7 cellular contexts compared by ENCODE assay signal in genomic region chr17:47423406-47424295, GRCh38.
DNase-seq lines count a peak whose midpoint lies in the region; ATAC-seq, FAIRE-seq and TF ChIP-seq lines count a peak whose summit lies in the region.

No MANE protein-coding gene starts in this region.

- ATAC-seq in natural killer cell (peak in 2 of 3 donors; percentile 15 to 54), HG03565 (IDR thresholded peaks at IDR 0.05; ENCODE audit: unreplicated experiment) (no peak)

- H3K36me3 ChIP-seq in SU-DHL-6 (ENCODE audit: low read length) = no peaks in the 10 kb centered on the region
- peaks cover 0 to 5% (median 0%) of the 10 kb centered on the region in 4 donors for H3K36me3 ChIP-seq in esophagus muscularis mucosa

- peaks cover 8 to 9% of the 10 kb centered on the region in 2 donors for H3K27me3 Mint-ChIP-seq in natural killer cell (ENCODE audit: low read depth in 2 of 2)

- H3K9me2 ChIP-seq in SU-DHL-6 (replicated peaks; ENCODE audit: insufficient read depth, low read length) = no peaks in the 10 kb centered on the region

- H3K4me2 ChIP-seq in SU-DHL-6 (ENCODE audit: low read depth, low read length, poor library complexity, severe bottlenecking) = peak overlapping the region; percentile 45

- peaks cover 0 to 9% of the 10 kb centered on the region in 2 donors for H3K4me1 Mint-ChIP-seq in natural killer cell

- H3K4me3 ChIP-seq in SU-DHL-6 (ENCODE audit: insufficient read depth, low read length, poor library complexity, severe bottlenecking) = peak overlapping the region; percentile 38
- H3K4me3 ChIP-seq in esophagus muscularis mucosa = peak overlapping the region; percentile 53 to 58 (median 56)

- H3F3A ChIP-seq in SU-DHL-6 (ENCODE audit: insufficient read depth) = no peaks in the 10 kb centered on the region

- WGBS in esophagus muscularis mucosa = 5% methylated on average over 40 of the region's 113 CpGs

- H3K79me2 ChIP-seq in SU-DHL-6 (ENCODE audit: insufficient read depth, low read length) = no peaks in the 10 kb centered on the region

- TF ChIP-seq POLR2A in esophagus muscularis mucosa (IDR thresholded peaks at IDR 0.05; ENCODE audit: low read depth) = no peak

- no peak for FAIRE-seq in D721Med (lab: Jason Lieb, UNC)

- H3K9ac ChIP-seq in SU-DHL-6 (ENCODE audit: low read length) = no peak overlapping the region

- no peak overlapping the region for H3K27ac Mint-ChIP-seq in natural killer cell

- no peak overlapping the region for H2AFZ ChIP-seq in SU-DHL-6 (ENCODE audit: low read depth, low read length, severe bottlenecking)

- no peak for TF ChIP-seq CTCF in SU-DHL-6 (IDR thresholded peaks at IDR 0.05; ENCODE audit: insufficient read depth, low read length, poor library complexity, severe bottlenecking)
- no peak for TF ChIP-seq CTCF in esophagus muscularis mucosa (IDR thresholded peaks at IDR 0.05)
- TF ChIP-seq CTCF in natural killer cell (IDR thresholded peaks at IDR 0.05) = no peak
- no peak for TF ChIP-seq CTCF in D721Med (IDR thresholded peaks at IDR 0.05; ENCODE audit: insufficient read depth, missing control alignments)

- H3K36me3 Mint-ChIP-seq in natural killer cell = no peaks in the 10 kb centered on the region

- no peaks in the 10 kb centered on the region for H3K9me3 ChIP-seq in SU-DHL-6 (ENCODE audit: insufficient read depth, low read length)
- no peaks in the 10 kb centered on the region for H3K9me3 ChIP-seq in esophagus muscularis mucosa

- H3K27me3 ChIP-seq in SU-DHL-6 (ENCODE audit: low read length) (no peaks in the 10 kb centered on the region), esophagus muscularis mucosa (peaks cover 5 to 16% (median 13%) of the 10 kb centered on the region in 4 donors)

- H3K27ac ChIP-seq in SU-DHL-6 (ENCODE audit: low read depth, low read length) (no peak overlapping the region), esophagus muscularis mucosa (replicated peaks in 1 of 4) (no peak overlapping the region)

- DNase-seq in GM19240 (ENCODE audit: insufficient read length, low spot score) (peak; percentile 6), esophagus muscularis mucosa (ENCODE audit: extremely low spot score) (no peak), natural killer cell (peak; percentile 15), D721Med (ENCODE audit: insufficient read length, low spot score) (no peak), posterior vena cava (ENCODE audit: low spot score) (no peak)

- no peaks in the 10 kb centered on the region for H3K9me3 Mint-ChIP-seq in natural killer cell

- peaks cover 4 to 15% (median 14%) of the 10 kb centered on the region in 4 donors for H3K4me1 ChIP-seq in esophagus muscularis mucosa

- H3K4me3 Mint-ChIP-seq in natural killer cell = peak overlapping the region; percentile 89

- intact Hi-C loops in esophagus muscularis mucosa (cut with DNase I) (no loop called here), natural killer cell (cut with micrococcal nuclease) (no loop called here), posterior vena cava (cut with DNase I) (no loop called here)

- no peak for TF ChIP-seq EP300 in esophagus muscularis mucosa (IDR thresholded peaks at IDR 0.05)

- H4K20me1 ChIP-seq in SU-DHL-6 (ENCODE audit: low read depth, low read length) = no peaks in the 10 kb centered on the region

Comparison
In these comparisons a context has a peak if more than half of its experiments do, and no peak if none do; other contexts are left out.
1. DNase-seq: peak in GM19240 (single experiment) and natural killer cell (single experiment); none in esophagus muscularis mucosa (single experiment), D721Med (single experiment) and posterior vena cava (single experiment).